30 cellular contexts compared by ENCODE assay signal in genomic region chr2:44848026-44848425, GRCh38.
"Had no signal": no experiment of that assay in that cellular context is flagged by ENCODE, and none has a peak within 500 bp of the region (broad histone marks: within the 10 kb centered on the region; RNA-seq: fewer than 3 reads in every experiment).

No MANE protein-coding gene starts in this region.

- H2AFZ ChIP-seq: neural progenitor cell, parathyroid adenoma had no signal

- H3K36me3 ChIP-seq: neural progenitor cell, neutrophil, ovary, right lobe of liver, sigmoid colon, stomach, thoracic aorta, thyroid gland, tibial nerve, upper lobe of right lung, uterus had no signal

- ATAC-seq: naive thymus-derived CD4-positive, alpha-beta T cell; natural killer cell; psoas muscle; right cardiac atrium; right lobe of liver; stimulated activated effector memory CD8-positive, alpha-beta T cell treated with anti-CD3 and anti-CD28 coated beads, Interleukin-12 subunit alpha, Interleukin-12 subunit beta, amount 100 ng/mL, for 72 hours; stimulated activated naive B cell treated with anti-CD40 and anti-IgM and Interleukin-4, amounts not matched to agents 10 μg/mL and 1 μg/mL and 100 μg/mL, for 72 hours; upper lobe of right lung had no signal

- H3K36me3 Mint-ChIP-seq: naive thymus-derived CD4-positive, alpha-beta T cell; natural killer cell; neural progenitor cell; stimulated activated effector memory CD8-positive, alpha-beta T cell treated with anti-CD3 and anti-CD28 coated beads, Interleukin-12 subunit alpha, Interleukin-12 subunit beta, amount 100 ng/mL, for 72 hours; type B pancreatic cell had no signal

- H3K4me1 ChIP-seq: parathyroid adenoma, psoas muscle, right lobe of liver, sigmoid colon, stomach, thyroid gland, tibial nerve, upper lobe of right lung, uterus had no signal

- H3K27ac ChIP-seq: neural progenitor cell, neutrophil, ovary, parathyroid adenoma, psoas muscle, right lobe of liver, sigmoid colon, stomach, thoracic aorta, thyroid gland, tibial nerve, upper lobe of right lung, uterus had no signal

- FAIRE-seq: small intestine had no signal

- H3K4me3 Mint-ChIP-seq: naive thymus-derived CD4-positive, alpha-beta T cell; natural killer cell; nephron; neural progenitor cell; stimulated activated effector memory CD8-positive, alpha-beta T cell treated with anti-CD3 and anti-CD28 coated beads, Interleukin-12 subunit alpha, Interleukin-12 subunit beta, amount 100 ng/mL, for 72 hours; stimulated activated naive B cell treated with anti-CD40 and anti-IgM and Interleukin-4, amounts not matched to agents 10 μg/mL and 1 μg/mL and 100 μg/mL, for 72 hours; stimulated activated naive CD8-positive, alpha-beta T cell treated with anti-CD3 and anti-CD28 coated beads, Interleukin-15, Interleukin-2, amounts not matched to agents 100 ng/mL and 50 ng/mL, for 24 hours; type B pancreatic cell had no signal

- H3K27me3 ChIP-seq: neural progenitor cell, ovary, right lobe of liver, sigmoid colon, thyroid gland, tibial nerve, upper lobe of right lung, uterus had no signal

- H3K27ac Mint-ChIP-seq: naive thymus-derived CD4-positive, alpha-beta T cell; natural killer cell; nephron; neural progenitor cell; progenitor cell of endocrine pancreas; stimulated activated effector memory CD8-positive, alpha-beta T cell treated with anti-CD3 and anti-CD28 coated beads, Interleukin-12 subunit alpha, Interleukin-12 subunit beta, amount 100 ng/mL, for 72 hours; stimulated activated naive B cell treated with anti-CD40 and anti-IgM and Interleukin-4, amounts not matched to agents 10 μg/mL and 1 μg/mL and 100 μg/mL, for 72 hours; stimulated activated naive CD8-positive, alpha-beta T cell treated with anti-CD3 and anti-CD28 coated beads, Interleukin-15, Interleukin-2, amounts not matched to agents 100 ng/mL and 50 ng/mL, for 24 hours; type B pancreatic cell had no signal

- H3K9me3 Mint-ChIP-seq: natural killer cell; nephron; stimulated activated effector memory CD8-positive, alpha-beta T cell treated with anti-CD3 and anti-CD28 coated beads, Interleukin-12 subunit alpha, Interleukin-12 subunit beta, amount 100 ng/mL, for 72 hours; stimulated activated naive CD8-positive, alpha-beta T cell treated with anti-CD3 and anti-CD28 coated beads, Interleukin-15, Interleukin-2, amounts not matched to agents 100 ng/mL and 50 ng/mL, for 24 hours had no signal

- H3K4me2 ChIP-seq: neural progenitor cell had no signal

- H3K79me2 ChIP-seq: parathyroid adenoma had no signal

- H3K4me1 Mint-ChIP-seq: natural killer cell; nephron; stimulated activated naive B cell treated with anti-CD40 and anti-IgM and Interleukin-4, amounts not matched to agents 10 μg/mL and 1 μg/mL and 100 μg/mL, for 72 hours had no signal

- H3K9ac ChIP-seq: neural progenitor cell, parathyroid adenoma had no signal

- H3K9me3 ChIP-seq: neutrophil, ovary, psoas muscle, right lobe of liver, sigmoid colon, stomach, thoracic aorta, thyroid gland, tibial nerve, upper lobe of right lung, uterus had no signal

- H3K4me3 ChIP-seq: neural progenitor cell, ovary, psoas muscle, right lobe of liver, sigmoid colon, stomach, thoracic aorta, thyroid gland, tibial nerve, upper lobe of right lung, uterus had no signal

- DNase-seq: naive thymus-derived CD4-positive, alpha-beta T cell; natural killer cell; nucleus accumbens; ovary; posterior cingulate gyrus; psoas muscle; right cardiac atrium; right lobe of liver; sigmoid colon; small intestine; stimulated activated CD4-positive, alpha-beta T cell treated with anti-CD3 and anti-CD28 coated beads, Interleukin-15, amount 100 ng/mL, for 24 hours; stimulated activated CD4-positive, alpha-beta T cell treated with anti-CD3 and anti-CD28 coated beads, Interleukin-2, amount 100 ng/mL, for 24 hours; stimulated activated CD4-positive, alpha-beta T cell treated with anti-CD3 and anti-CD28 coated beads, Interleukin-2, amount 100 ng/mL, for 48 hours; stimulated activated CD4-positive, alpha-beta T cell treated with anti-CD3 and anti-CD28 coated beads, Interleukin-4, amount 100 ng/mL, for 24 hours; stimulated activated naive B cell treated with anti-CD40 and anti-IgM and Interleukin-4, amounts not matched to agents 10 μg/mL and 1 μg/mL and 100 μg/mL, for 72 hours; stimulated activated naive CD4-positive, alpha-beta T cell treated with Interleukin-2 at 50 U/mL for 16 hours; stomach; thyroid gland; upper lobe of right lung; uterus had no signal
